1 cellular context compared by ENCODE assay signal in the genomic region with DNA sequence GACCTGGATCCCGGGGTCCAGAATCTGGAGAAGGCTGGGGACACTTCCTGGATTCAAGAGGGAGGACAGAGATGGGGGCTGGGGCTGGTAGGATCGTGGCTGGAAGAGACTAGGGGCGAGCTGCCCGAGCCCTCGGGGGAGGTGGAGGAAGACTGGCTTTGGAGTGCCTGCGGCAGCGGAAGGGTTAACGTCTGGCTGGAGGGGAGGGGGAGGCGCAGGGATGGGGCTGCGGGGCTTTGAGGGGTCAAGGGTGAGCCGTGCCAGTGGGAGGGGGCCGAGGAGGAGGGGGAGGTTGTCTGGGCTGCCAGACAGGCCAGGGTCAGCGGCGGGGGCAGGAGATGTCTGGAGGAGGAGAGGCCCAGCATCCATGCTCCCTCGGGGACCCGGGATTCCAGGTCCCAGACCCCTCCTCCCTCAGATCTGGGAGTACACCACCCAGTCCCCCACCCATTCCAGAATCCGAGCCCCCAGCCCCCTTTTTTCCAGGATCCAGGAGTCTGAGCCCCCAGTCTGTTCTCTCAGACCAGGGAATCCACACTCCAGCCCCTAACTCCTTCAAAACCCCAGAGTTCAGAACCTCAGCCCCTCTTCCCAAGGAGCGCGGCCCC.
TF ChIP-seq lines count a peak whose summit lies in the region.

No MANE protein-coding gene starts in this region.

TF ChIP-seq in K562, 482 proteins besides CTCF, POLR2A, EP300 and RAD21 (continued from another document):
- TF ChIP-seq CBFA2T3 (IDR thresholded peaks at IDR 0.05) (peak; percentile 34), MTA1 (IDR thresholded peaks at IDR 0.05; ENCODE audit: borderline replicate concordance) (peak; percentile 49; the same call in 1 of the 2 replicates), ARID1B (IDR thresholded peaks at IDR 0.05) (0 out of 2 replicates have a peak, but pooled peaks have one; percentile 10), NR2C2 (CRISPR knock-in tag; IDR thresholded peaks at IDR 0.05) (no peak), NR2C2 (tag; IDR thresholded peaks at IDR 0.05) (peak; percentile 86), FIP1L1 (IDR thresholded peaks at IDR 0.05; ENCODE audit: low read depth, low read length, poor library complexity, severe bottlenecking) (no peak), TBL1XR1 (IDR thresholded peaks at IDR 0.05; ENCODE audit: low read length in 2 of 2) (0 out of 4 replicates have a peak, but pooled peaks of 1 of the 2 experiments have one; percentile 16), HSF4 (CRISPR knock-in tag; IDR thresholded peaks at IDR 0.05; ENCODE audit: borderline replicate concordance) (no peak), ZNF224 (CRISPR knock-in tag; IDR thresholded peaks at IDR 0.05) (no peak), MTA2 (IDR thresholded peaks at IDR 0.05; ENCODE audit: low read depth) (0 out of 2 replicates have a peak, but pooled peaks have one; percentile 35), NCOR1 (IDR thresholded peaks at IDR 0.05) (peak; percentile 72), GATAD2A (IDR thresholded peaks at IDR 0.05) (peak; percentile 76; the same call in 1 of the 2 replicates), POLR3A (IDR thresholded peaks at IDR 0.05; ENCODE audit: borderline replicate concordance, extremely low read depth, insufficient read depth, insufficient read length) (no peak), CHD1 (IDR thresholded peaks at IDR 0.05; ENCODE audit: low read length) (no peak), FOXK1 (CRISPR knock-in tag; IDR thresholded peaks at IDR 0.05; ENCODE audit: borderline replicate concordance) (no peak), CREB1 (IDR thresholded peaks at IDR 0.05) (no peak), CREB1 (CRISPR knock-in tag; IDR thresholded peaks at IDR 0.05) (no peak), LARP7 (IDR thresholded peaks at IDR 0.05) (0 out of 2 replicates have a peak, but pooled peaks have one; percentile 60), PCBP1 (IDR thresholded peaks at IDR 0.05; ENCODE audit: low read depth, low read length, poor library complexity, severe bottlenecking) (peak; percentile 10), SIN3A (IDR thresholded peaks at IDR 0.05; ENCODE audit: borderline replicate concordance in 2 of 2, control insufficient read depth in 1 of 2, low read depth in 2 of 2, low read length in 2 of 2) (peak; percentile 20 to 32; a peak in 1 of 4 replicates)
- TF ChIP-seq, protein P1, sequence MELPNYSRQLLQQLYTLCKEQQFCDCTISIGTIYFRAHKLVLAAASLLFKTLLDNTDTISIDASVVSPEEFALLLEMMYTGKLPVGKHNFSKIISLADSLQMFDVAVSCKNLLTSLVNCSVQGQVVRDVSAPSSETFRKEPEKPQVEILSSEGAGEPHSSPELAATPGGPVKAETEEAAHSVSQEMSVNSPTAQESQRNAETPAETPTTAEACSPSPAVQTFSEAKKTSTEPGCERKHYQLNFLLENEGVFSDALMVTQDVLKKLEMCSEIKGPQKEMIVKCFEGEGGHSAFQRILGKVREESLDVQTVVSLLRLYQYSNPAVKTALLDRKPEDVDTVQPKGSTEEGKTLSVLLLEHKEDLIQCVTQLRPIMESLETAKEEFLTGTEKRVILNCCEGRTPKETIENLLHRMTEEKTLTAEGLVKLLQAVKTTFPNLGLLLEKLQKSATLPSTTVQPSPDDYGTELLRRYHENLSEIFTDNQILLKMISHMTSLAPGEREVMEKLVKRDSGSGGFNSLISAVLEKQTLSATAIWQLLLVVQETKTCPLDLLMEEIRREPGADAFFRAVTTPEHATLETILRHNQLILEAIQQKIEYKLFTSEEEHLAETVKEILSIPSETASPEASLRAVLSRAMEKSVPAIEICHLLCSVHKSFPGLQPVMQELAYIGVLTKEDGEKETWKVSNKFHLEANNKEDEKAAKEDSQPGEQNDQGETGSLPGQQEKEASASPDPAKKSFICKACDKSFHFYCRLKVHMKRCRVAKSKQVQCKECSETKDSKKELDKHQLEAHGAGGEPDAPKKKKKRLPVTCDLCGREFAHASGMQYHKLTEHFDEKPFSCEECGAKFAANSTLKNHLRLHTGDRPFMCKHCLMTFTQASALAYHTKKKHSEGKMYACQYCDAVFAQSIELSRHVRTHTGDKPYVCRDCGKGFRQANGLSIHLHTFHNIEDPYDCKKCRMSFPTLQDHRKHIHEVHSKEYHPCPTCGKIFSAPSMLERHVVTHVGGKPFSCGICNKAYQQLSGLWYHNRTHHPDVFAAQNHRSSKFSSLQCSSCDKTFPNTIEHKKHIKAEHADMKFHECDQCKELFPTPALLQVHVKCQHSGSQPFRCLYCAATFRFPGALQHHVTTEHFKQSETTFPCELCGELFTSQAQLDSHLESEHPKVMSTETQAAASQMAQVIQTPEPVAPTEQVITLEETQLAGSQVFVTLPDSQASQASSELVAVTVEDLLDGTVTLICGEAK (IDR thresholded peaks at IDR 0.05) = 0 out of 2 replicates have a peak, but pooled peaks have one; percentile 27
- TF ChIP-seq, protein P1 (CRISPR knock-in tag; IDR thresholded peaks at IDR 0.05) = no peak
- TF ChIP-seq, protein P2, sequence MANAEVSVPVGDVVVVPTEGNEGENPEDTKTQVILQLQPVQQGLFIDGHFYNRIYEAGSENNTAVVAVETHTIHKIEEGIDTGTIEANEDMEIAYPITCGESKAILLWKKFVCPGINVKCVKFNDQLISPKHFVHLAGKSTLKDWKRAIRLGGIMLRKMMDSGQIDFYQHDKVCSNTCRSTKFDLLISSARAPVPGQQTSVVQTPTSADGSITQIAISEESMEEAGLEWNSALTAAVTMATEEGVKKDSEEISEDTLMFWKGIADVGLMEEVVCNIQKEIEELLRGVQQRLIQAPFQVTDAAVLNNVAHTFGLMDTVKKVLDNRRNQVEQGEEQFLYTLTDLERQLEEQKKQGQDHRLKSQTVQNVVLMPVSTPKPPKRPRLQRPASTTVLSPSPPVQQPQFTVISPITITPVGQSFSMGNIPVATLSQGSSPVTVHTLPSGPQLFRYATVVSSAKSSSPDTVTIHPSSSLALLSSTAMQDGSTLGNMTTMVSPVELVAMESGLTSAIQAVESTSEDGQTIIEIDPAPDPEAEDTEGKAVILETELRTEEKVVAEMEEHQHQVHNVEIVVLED (CRISPR knock-in tag; IDR thresholded peaks at IDR 0.05) = no peak
- TF ChIP-seq, protein P3, sequence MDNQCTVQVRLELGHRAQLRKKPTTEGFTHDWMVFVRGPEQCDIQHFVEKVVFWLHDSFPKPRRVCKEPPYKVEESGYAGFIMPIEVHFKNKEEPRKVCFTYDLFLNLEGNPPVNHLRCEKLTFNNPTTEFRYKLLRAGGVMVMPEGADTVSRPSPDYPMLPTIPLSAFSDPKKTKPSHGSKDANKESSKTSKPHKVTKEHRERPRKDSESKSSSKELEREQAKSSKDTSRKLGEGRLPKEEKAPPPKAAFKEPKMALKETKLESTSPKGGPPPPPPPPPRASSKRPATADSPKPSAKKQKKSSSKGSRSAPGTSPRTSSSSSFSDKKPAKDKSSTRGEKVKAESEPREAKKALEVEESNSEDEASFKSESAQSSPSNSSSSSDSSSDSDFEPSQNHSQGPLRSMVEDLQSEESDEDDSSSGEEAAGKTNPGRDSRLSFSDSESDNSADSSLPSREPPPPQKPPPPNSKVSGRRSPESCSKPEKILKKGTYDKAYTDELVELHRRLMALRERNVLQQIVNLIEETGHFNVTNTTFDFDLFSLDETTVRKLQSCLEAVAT (IDR thresholded peaks at IDR 0.05) = peak in 1 of 2 experiments; percentile 59; a peak in 2 of 4 replicates
- TF ChIP-seq, protein P4, sequence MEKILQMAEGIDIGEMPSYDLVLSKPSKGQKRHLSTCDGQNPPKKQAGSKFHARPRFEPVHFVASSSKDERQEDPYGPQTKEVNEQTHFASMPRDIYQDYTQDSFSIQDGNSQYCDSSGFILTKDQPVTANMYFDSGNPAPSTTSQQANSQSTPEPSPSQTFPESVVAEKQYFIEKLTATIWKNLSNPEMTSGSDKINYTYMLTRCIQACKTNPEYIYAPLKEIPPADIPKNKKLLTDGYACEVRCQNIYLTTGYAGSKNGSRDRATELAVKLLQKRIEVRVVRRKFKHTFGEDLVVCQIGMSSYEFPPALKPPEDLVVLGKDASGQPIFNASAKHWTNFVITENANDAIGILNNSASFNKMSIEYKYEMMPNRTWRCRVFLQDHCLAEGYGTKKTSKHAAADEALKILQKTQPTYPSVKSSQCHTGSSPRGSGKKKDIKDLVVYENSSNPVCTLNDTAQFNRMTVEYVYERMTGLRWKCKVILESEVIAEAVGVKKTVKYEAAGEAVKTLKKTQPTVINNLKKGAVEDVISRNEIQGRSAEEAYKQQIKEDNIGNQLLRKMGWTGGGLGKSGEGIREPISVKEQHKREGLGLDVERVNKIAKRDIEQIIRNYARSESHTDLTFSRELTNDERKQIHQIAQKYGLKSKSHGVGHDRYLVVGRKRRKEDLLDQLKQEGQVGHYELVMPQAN (IDR thresholded peaks at IDR 0.05; ENCODE audit: borderline replicate concordance) = 0 out of 2 replicates have a peak, but pooled peaks have one; percentile 23
- TF ChIP-seq, protein P5, sequence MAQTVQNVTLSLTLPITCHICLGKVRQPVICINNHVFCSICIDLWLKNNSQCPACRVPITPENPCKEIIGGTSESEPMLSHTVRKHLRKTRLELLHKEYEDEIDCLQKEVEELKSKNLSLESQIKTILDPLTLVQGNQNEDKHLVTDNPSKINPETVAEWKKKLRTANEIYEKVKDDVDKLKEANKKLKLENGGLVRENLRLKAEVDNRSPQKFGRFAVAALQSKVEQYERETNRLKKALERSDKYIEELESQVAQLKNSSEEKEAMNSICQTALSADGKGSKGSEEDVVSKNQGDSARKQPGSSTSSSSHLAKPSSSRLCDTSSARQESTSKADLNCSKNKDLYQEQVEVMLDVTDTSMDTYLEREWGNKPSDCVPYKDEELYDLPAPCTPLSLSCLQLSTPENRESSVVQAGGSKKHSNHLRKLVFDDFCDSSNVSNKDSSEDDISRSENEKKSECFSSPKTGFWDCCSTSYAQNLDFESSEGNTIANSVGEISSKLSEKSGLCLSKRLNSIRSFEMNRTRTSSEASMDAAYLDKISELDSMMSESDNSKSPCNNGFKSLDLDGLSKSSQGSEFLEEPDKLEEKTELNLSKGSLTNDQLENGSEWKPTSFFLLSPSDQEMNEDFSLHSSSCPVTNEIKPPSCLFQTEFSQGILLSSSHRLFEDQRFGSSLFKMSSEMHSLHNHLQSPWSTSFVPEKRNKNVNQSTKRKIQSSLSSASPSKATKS (CRISPR knock-in tag; IDR thresholded peaks at IDR 0.05) = no peak
- TF ChIP-seq, protein P6, sequence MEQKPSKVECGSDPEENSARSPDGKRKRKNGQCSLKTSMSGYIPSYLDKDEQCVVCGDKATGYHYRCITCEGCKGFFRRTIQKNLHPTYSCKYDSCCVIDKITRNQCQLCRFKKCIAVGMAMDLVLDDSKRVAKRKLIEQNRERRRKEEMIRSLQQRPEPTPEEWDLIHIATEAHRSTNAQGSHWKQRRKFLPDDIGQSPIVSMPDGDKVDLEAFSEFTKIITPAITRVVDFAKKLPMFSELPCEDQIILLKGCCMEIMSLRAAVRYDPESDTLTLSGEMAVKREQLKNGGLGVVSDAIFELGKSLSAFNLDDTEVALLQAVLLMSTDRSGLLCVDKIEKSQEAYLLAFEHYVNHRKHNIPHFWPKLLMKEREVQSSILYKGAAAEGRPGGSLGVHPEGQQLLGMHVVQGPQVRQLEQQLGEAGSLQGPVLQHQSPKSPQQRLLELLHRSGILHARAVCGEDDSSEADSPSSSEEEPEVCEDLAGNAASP (IDR thresholded peaks at IDR 0.05) = no peak
TF ChIP-seq in K562: peak in this region for 22.
